ENCODE assay signal across 10 cellular contexts in the genomic region with DNA sequence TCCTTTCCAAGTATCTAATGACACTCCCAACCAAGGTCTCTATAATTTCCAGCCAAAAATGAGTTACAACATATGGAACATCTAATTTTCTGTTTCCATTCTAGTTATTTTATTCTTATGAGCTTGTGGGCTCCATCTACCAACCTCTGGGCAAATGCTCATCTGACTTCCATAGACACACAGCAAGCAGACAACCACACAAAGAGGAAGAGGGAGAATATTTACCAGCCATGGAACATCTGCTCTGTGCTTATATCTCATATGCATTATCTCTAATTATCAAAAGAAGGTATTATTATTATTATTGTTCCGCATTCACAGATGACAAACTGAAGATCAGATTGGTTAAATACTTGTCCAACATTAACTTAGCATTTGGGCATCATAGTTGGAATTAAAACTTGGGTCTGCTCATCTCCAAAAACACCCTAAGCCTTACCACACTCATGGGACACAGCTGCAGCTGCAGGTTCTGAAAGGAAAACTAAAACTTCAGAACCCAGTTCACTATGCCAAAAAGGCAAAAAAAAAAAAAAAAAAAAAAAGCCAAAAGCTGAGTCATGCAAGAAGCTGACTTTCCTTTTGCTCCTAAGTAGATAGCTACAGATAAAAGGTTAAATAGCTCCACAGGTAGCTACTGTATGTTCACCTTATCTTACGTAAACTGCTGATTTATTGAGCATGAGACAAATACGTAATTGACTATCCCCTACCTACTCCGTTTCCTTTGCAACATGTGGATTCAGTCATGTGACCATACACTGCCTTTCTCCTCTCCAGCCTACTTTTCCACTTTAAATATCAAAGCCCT. TPM values are rescaled to one million over a fixed set of nuclear protein-coding genes. Genes with fewer than 3 reads are reported as not detected.
DNase-seq lines count a peak whose midpoint lies in the region; ATAC-seq and TF ChIP-seq lines count a peak whose summit lies in the region.
"Had no signal": no experiment of that assay in that cellular context is flagged by ENCODE, and none has a peak within 500 bp of the region (broad histone marks: within the 10 kb centered on the region; RNA-seq: fewer than 3 reads in every experiment).

No MANE protein-coding gene starts in this region.

- peaks cover 23 to 34% (median 23%) of the 10 kb centered on the region in 3 donors for H3K4me1 Mint-ChIP-seq in IgD-negative memory B cell
- H3K4me1 Mint-ChIP-seq in effector memory CD8-positive, alpha-beta T cell (ENCODE audit: low read depth in 2 of 2), result peaks cover 0 to 2% of the 10 kb centered on the region in 2 donors

- peaks cover 0 to 2% (median 0%) of the 10 kb centered on the region in 3 donors for H3K9me3 Mint-ChIP-seq in IgD-negative memory B cell
- H3K9me3 Mint-ChIP-seq in effector memory CD8-positive, alpha-beta T cell, result no peaks in the 10 kb centered on the region

- H3K9me3 ChIP-seq in mucosa of stomach (ENCODE audit: control insufficient read depth, low read length) (no peaks in the 10 kb centered on the region), ascending aorta (no peaks in the 10 kb centered on the region)
- H3K9me3 ChIP-seq: transverse colon had no signal

- DNase-seq in ascending aorta (ENCODE audit: low spot score in 2 of 2), result no peak
- DNase-seq in activated CD4-positive, CD25-positive, alpha-beta regulatory T cell (lab: John Stamatoyannopoulos, UW), result no peak
- DNase-seq in effector memory CD8-positive, alpha-beta T cell, result no peak
- DNase-seq: NCI-H187 had no signal

- H3K4me1 ChIP-seq in mucosa of stomach (ENCODE audit: control insufficient read depth, insufficient read depth, low read length) (no peaks in the 10 kb centered on the region), ascending aorta (no peaks in the 10 kb centered on the region)
- H3K4me1 ChIP-seq: transverse colon had no signal

- H3K4me3 ChIP-seq in mucosa of stomach (ENCODE audit: low read length) (peak overlapping the region; percentile 6), ascending aorta (no peak overlapping the region)
- H3K4me3 ChIP-seq: transverse colon had no signal

- H3K36me3 ChIP-seq in mucosa of stomach (ENCODE audit: control insufficient read depth, insufficient read depth, low read length) (no peaks in the 10 kb centered on the region), ascending aorta (no peaks in the 10 kb centered on the region)
- H3K36me3 ChIP-seq: transverse colon had no signal

- ATAC-seq in GM18867 (IDR thresholded peaks at IDR 0.05; ENCODE audit: unreplicated experiment) (peak; percentile 34), HG02588 (IDR thresholded peaks at IDR 0.05; ENCODE audit: unreplicated experiment) (peak; percentile 35), GM19328 (IDR thresholded peaks at IDR 0.05; ENCODE audit: unreplicated experiment) (no peak)
- no peak for ATAC-seq in effector memory CD8-positive, alpha-beta T cell (replicated peaks)

- no peak for TF ChIP-seq CTCF in ascending aorta (IDR thresholded peaks at IDR 0.05)

- no peak overlapping the region for H3K27ac ChIP-seq in ascending aorta
- H3K27ac ChIP-seq: transverse colon had no signal

- no peaks in the 10 kb centered on the region for H3K36me3 Mint-ChIP-seq in IgD-negative memory B cell
- H3K36me3 Mint-ChIP-seq in effector memory CD8-positive, alpha-beta T cell (ENCODE audit: insufficient read depth), result no peaks in the 10 kb centered on the region

- peaks cover 30% of the 10 kb centered on the region for H3K27me3 ChIP-seq in mucosa of stomach (ENCODE audit: control insufficient read depth, insufficient read depth, low read length)
- no peaks in the 10 kb centered on the region for H3K27me3 ChIP-seq in ascending aorta

- H3K27me3 Mint-ChIP-seq in IgD-negative memory B cell, result peaks cover 54% of the 10 kb centered on the region
- H3K27me3 Mint-ChIP-seq in effector memory CD8-positive, alpha-beta T cell, result peaks cover 45 to 82% of the 10 kb centered on the region in 2 donors

- intact Hi-C loops in ascending aorta (cut with DNase I), result no loop called here

- H3K27ac Mint-ChIP-seq in IgD-negative memory B cell, result peak overlapping the region in 2 of 3 donors; percentile 0 to 21
- H3K27ac Mint-ChIP-seq in effector memory CD8-positive, alpha-beta T cell, result no peak overlapping the region

- H3K9ac ChIP-seq in mucosa of stomach (ENCODE audit: low read length), result no peak overlapping the region

- peak overlapping the region; percentile 4 to 56 (median 42) for H3K4me3 Mint-ChIP-seq in IgD-negative memory B cell
- no peak overlapping the region for H3K4me3 Mint-ChIP-seq in effector memory CD8-positive, alpha-beta T cell

RNA-seq across cellular contexts. Expression of a gene that starts 23.6 kb away (rescaled TPM):
- not detected for polyA plus RNA-seq in IgD-negative memory B cell
- not detected for total RNA-seq in ascending aorta

RNA-seq across cellular contexts. Expression of a gene that starts 51.3 kb away (rescaled TPM):
- 4.9 TPM for polyA plus RNA-seq in IgD-negative memory B cell
- total RNA-seq in ascending aorta, result not detected

Comparison
In these comparisons a context has a peak if more than half of its experiments do, and no peak if none do; other contexts are left out.
1. ATAC-seq: peak in GM18867 (single experiment) and HG02588 (single experiment); none in GM19328 (single experiment) and effector memory CD8-positive, alpha-beta T cell (single experiment).
2. H3K27ac Mint-ChIP-seq: peak in IgD-negative memory B cell (2 of 3); none in effector memory CD8-positive, alpha-beta T cell (0 of 2).
3. H3K4me3 Mint-ChIP-seq: peak in IgD-negative memory B cell (4 of 4); none in effector memory CD8-positive, alpha-beta T cell (0 of 2).